In the genomic region with DNA sequence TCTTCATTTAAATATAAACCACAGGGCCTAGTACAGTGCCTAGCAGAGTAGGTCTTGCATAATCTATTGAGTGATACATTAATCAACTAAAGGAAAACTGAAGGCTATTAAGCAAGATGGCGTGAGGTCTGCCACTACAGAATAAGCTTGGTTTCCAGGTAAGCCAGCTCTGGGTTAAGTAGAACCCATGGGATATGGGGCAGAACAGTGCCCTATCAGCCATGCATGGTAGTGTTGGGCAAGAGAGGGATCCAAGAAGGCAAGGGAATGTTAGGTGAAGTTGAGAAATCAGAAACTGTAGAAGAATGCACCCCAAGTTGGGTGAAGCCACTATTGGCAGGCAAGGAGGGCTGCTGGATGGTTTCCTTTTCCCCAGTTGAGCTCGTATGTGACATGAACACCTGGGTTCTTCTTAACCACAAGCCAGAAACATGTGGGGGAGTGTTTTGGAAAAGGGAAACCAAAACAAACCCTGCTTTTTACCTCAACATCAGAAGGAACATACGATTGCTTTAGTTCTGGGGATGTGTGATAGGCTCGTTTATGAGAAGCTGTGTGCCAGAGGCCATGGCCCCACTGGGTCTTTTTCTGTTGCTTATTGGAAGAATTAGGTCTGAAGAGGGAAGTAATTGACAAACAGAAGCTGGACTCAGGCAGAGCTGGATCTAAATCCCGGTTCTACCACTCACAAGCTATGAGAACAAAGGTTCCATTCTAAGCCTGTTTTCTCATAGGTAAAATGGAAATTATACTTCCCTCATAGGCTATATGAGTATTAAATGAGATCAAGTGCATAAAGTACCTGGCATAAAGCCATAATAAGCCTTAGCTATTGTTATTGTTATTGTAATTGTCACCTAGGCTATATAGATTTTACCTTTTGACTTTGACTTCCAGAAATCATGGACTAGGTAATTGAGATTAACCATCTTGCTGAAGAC, we compare ENCODE assay signal across 9 cellular contexts. TPM values are rescaled to one million over a fixed set of nuclear protein-coding genes. Genes with fewer than 3 reads are reported as not detected.
DNase-seq lines count a peak whose midpoint lies in the region; ATAC-seq and TF ChIP-seq lines count a peak whose summit lies in the region.
"Had no signal": no experiment of that assay in that cellular context is flagged by ENCODE, and none has a peak within 500 bp of the region (broad histone marks: within the 10 kb centered on the region; RNA-seq: fewer than 3 reads in every experiment).

No MANE protein-coding gene starts in this region.

- no peaks in the 10 kb centered on the region for H3K9me3 Mint-ChIP-seq in activated naive CD4-positive, alpha-beta T cell treated with anti-CD3 and anti-CD28 coated beads, Interleukin-2, amount 50 U/mL, for 24 hours
- H3K9me3 Mint-ChIP-seq in nephron progenitor cell = peaks cover 20% of the 10 kb centered on the region

- no peaks in the 10 kb centered on the region for H3K9me3 ChIP-seq in right cardiac atrium (ENCODE audit: control insufficient read depth, low read length)

- DNase-seq in GM12865 (ENCODE audit: low read depth) (peak; percentile 15), nephron progenitor cell (no peak), SHP77 (lab: John Stamatoyannopoulos, UW) (no peak), EL (no peak), right cardiac atrium (no peak)
- DNase-seq: nucleus accumbens had no signal

- peaks cover 62% of the 10 kb centered on the region for H3K4me1 Mint-ChIP-seq in activated naive CD4-positive, alpha-beta T cell treated with anti-CD3 and anti-CD28 coated beads, Interleukin-2, amount 50 U/mL, for 24 hours
- peaks cover 50% of the 10 kb centered on the region for H3K4me1 Mint-ChIP-seq in nephron progenitor cell

- H3K4me3 ChIP-seq in GM12865 (ENCODE audit: low read depth, low read length) = no peak overlapping the region
- H3K4me3 ChIP-seq in right cardiac atrium (ENCODE audit: low read length) = no peak overlapping the region

- no peaks in the 10 kb centered on the region for H3K27me3 Mint-ChIP-seq in activated naive CD4-positive, alpha-beta T cell treated with anti-CD3 and anti-CD28 coated beads, Interleukin-2, amount 50 U/mL, for 24 hours
- no peaks in the 10 kb centered on the region for H3K27me3 Mint-ChIP-seq in nephron progenitor cell (ENCODE audit: low read depth, poor library complexity)

- H3K27ac ChIP-seq in right cardiac atrium (ENCODE audit: low read length) = no peak overlapping the region

- H3K36me3 Mint-ChIP-seq in activated naive CD4-positive, alpha-beta T cell treated with anti-CD3 and anti-CD28 coated beads, Interleukin-2, amount 50 U/mL, for 24 hours = peaks cover 31% of the 10 kb centered on the region
- H3K36me3 Mint-ChIP-seq in nephron progenitor cell (ENCODE audit: low read depth) = peaks cover 80% of the 10 kb centered on the region

- TF ChIP-seq CTCF in GM12865 (IDR thresholded peaks at IDR 0.05; ENCODE audit: insufficient read depth, low read depth, low read length, missing control alignments) = no peak
- TF ChIP-seq CTCF in nephron progenitor cell (IDR thresholded peaks at IDR 0.05) = no peak

- no peaks in the 10 kb centered on the region for H3K27me3 ChIP-seq in right cardiac atrium (ENCODE audit: control insufficient read depth, insufficient read depth)

- ATAC-seq in HG03280 (IDR thresholded peaks at IDR 0.05; ENCODE audit: unreplicated experiment) = peak; percentile 64
- ATAC-seq in right cardiac atrium = no peak
- ATAC-seq in HG02588 (IDR thresholded peaks at IDR 0.05; ENCODE audit: unreplicated experiment) = no peak

- intact Hi-C loops in right cardiac atrium (cut with DNase I) = no loop called here

- peak overlapping the region; percentile 68 for H3K27ac Mint-ChIP-seq in activated naive CD4-positive, alpha-beta T cell treated with anti-CD3 and anti-CD28 coated beads, Interleukin-2, amount 50 U/mL, for 24 hours
- H3K27ac Mint-ChIP-seq in nephron progenitor cell = peak overlapping the region; percentile 30

- peaks cover 25% of the 10 kb centered on the region for H3K4me1 ChIP-seq in right cardiac atrium (ENCODE audit: control insufficient read depth, insufficient read depth, low read length)

- H3K4me3 Mint-ChIP-seq in activated naive CD4-positive, alpha-beta T cell treated with anti-CD3 and anti-CD28 coated beads, Interleukin-2, amount 50 U/mL, for 24 hours = peak overlapping the region; percentile 58
- H3K4me3 Mint-ChIP-seq in nephron progenitor cell = no peak overlapping the region

- WGBS in right cardiac atrium = 74% methylated on average over 5 of the region's 5 CpGs

RNA-seq across cellular contexts. Expression of gene NEDD9, which starts 33.5 kb away (rescaled TPM):
- 10 to 100 TPM; 21.8 to 38.0 (median 29.1) TPM for total RNA-seq in right cardiac atrium
- 20.9 TPM for polyA plus RNA-seq in right cardiac atrium
